Comparison of ENCODE assay signal across 1 cellular context in the genomic region with DNA sequence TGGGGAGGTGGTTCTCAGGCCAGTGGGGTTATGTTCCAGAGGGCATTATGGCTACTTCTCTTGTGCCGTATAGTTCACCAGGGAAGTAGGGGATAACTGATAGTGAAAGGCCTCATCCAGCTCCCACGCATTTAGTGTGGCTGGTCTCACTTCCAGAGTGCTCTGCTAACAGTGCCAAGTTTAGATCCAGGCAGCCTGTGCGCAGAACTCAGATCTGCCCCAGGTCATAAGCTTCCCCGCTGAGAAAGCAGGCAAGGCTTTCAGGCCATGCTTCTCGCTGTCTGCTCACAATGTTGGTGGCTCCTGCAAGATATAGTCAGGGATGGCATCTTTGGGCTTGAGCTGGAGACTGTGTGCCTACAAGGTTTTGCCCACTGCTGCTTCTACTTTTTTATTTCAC.
TF ChIP-seq lines count a peak whose summit lies in the region.

No MANE protein-coding gene starts in this region.

TF ChIP-seq in H1, 55 proteins besides CTCF, POLR2A, EP300 and RAD21:
- TF ChIP-seq TAF7 (optimal IDR thresholded peaks at IDR 0.05; ENCODE audit: borderline replicate concordance, low read depth, low read length): no peak
